ENCODE assay signal across 1 cellular context in the genomic region with DNA sequence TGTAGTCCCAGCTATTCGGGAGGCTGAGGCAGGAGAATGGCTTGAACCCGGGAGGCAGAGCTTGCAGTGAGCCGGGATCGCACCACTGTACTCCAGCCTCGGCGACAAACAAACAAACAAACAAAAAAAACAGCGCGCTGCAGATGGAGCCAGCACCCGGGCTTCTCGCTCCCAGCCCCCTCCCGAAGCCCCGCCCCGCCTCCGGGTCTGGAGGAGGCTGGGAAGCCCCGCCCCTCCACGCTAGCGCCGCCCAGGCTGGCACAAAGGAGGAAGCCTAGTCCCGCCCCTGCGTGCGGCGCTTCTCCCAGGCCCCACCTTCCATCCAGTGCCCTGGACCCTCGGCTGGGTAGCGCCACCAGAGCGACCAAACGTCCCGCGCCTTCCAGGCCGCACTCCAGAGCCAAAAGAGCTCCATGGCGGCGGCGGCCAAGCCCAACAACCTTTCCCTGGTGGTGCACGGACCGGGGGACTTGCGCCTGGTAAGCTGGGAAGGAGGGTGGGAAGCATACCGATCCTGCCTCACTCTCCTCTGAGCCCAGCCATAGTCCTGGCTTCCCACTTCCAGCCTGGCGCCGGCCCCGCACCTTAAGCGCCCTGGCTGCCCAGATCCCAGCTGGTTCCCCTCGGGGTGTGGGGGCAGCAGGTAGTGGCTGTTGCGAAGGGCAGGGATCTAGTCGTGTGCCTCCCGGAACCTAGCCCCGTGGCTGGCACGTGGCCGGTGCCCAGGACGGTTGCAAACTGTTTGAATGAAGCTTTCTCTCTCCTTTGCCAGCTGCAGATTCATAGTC.
A peak's percentile ranks its signal among the peaks of the same experiment; 100 is the strongest.
TF ChIP-seq lines count a peak whose summit lies in the region.

A gene (plus strand): TSS at position 325 of the 788 bp plus-strand sequence. CDS start 89 bp downstream, at position 414.

TF ChIP-seq in HepG2, 621 proteins besides CTCF, POLR2A, EP300 and RAD21 (continued from another document and continues in another):
- TF ChIP-seq ZMYM4 (CRISPR knock-in tag; IDR thresholded peaks at IDR 0.05) (peak; percentile 37; the same call in 1 of the 2 replicates), ZNF619 (CRISPR knock-in tag; IDR thresholded peaks at IDR 0.05) (no peak), ZNF230 (CRISPR knock-in tag; IDR thresholded peaks at IDR 0.05) (peak; percentile 88), SNAPC2 (CRISPR knock-in tag; IDR thresholded peaks at IDR 0.05) (peak; percentile 72; the same call in 1 of the 2 replicates), PHB2 (IDR thresholded peaks at IDR 0.05; ENCODE audit: partially characterized antibody) (no peak), DR1 (CRISPR knock-in tag; IDR thresholded peaks at IDR 0.05) (peak; percentile 60), SATB2 (CRISPR knock-in tag; IDR thresholded peaks at IDR 0.05) (no peak), TRIM24 (CRISPR knock-in tag; IDR thresholded peaks at IDR 0.05) (no peak), KMT2A (CRISPR knock-in tag; IDR thresholded peaks at IDR 0.05) (peak; percentile 18; the same call in 1 of the 2 replicates), ELF3 (CRISPR knock-in tag; IDR thresholded peaks at IDR 0.05) (peak; percentile 67), ZNF546 (CRISPR knock-in tag; conservative IDR thresholded peaks at IDR 0.05) (peak; percentile 56; the same call in 1 of the 2 replicates), TBP (CRISPR knock-in tag; IDR thresholded peaks at IDR 0.05) (no peak), SOX13 (IDR thresholded peaks at IDR 0.05) (no peak), SOX13 (CRISPR knock-in tag; conservative IDR thresholded peaks at IDR 0.05 in 1 of 2, IDR thresholded peaks at IDR 0.05 in 1 of 2) (peak in 1 of 2 experiments; percentile 8; a peak in 1 of 4 replicates), YEATS2 (CRISPR knock-in tag; IDR thresholded peaks at IDR 0.05; ENCODE audit: borderline replicate concordance) (peak; percentile 49; the same call in 1 of the 2 replicates), SETDB1 (CRISPR knock-in tag; IDR thresholded peaks at IDR 0.05; ENCODE audit: borderline replicate concordance) (peak; percentile 43; the same call in 1 of the 2 replicates), RXRA (CRISPR knock-in tag; IDR thresholded peaks at IDR 0.05) (0 out of 2 replicates have a peak, but pooled peaks have one; percentile 31), ELF1 (CRISPR knock-in tag; IDR thresholded peaks at IDR 0.05) (peak; percentile 41; the same call in 1 of the 2 replicates), SP4 (CRISPR knock-in tag; IDR thresholded peaks at IDR 0.05) (peak; percentile 82), NR1H2 (CRISPR knock-in tag; IDR thresholded peaks at IDR 0.05; ENCODE audit: borderline replicate concordance, low read depth) (0 out of 2 replicates have a peak, but pooled peaks have one; percentile 75), ZNF350 (CRISPR knock-in tag; IDR thresholded peaks at IDR 0.05; ENCODE audit: borderline replicate concordance, low read depth) (peak; percentile 76; the same call in 1 of the 2 replicates), GATAD1 (CRISPR knock-in tag; IDR thresholded peaks at IDR 0.05) (peak; percentile 27; the same call in 1 of the 2 replicates), DNMT3B (CRISPR knock-in tag; conservative IDR thresholded peaks at IDR 0.05) (peak; percentile 88), KDM5A (IDR thresholded peaks at IDR 0.05; ENCODE audit: borderline replicate concordance, low read length) (no peak)
- TF ChIP-seq, protein P1, sequence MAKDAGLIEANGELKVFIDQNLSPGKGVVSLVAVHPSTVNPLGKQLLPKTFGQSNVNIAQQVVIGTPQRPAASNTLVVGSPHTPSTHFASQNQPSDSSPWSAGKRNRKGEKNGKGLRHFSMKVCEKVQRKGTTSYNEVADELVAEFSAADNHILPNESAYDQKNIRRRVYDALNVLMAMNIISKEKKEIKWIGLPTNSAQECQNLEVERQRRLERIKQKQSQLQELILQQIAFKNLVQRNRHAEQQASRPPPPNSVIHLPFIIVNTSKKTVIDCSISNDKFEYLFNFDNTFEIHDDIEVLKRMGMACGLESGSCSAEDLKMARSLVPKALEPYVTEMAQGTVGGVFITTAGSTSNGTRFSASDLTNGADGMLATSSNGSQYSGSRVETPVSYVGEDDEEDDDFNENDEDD (CRISPR knock-in tag; IDR thresholded peaks at IDR 0.05; ENCODE audit: borderline replicate concordance): peak; percentile 55; the same call in 1 of the 2 replicates
- TF ChIP-seq, protein P2, sequence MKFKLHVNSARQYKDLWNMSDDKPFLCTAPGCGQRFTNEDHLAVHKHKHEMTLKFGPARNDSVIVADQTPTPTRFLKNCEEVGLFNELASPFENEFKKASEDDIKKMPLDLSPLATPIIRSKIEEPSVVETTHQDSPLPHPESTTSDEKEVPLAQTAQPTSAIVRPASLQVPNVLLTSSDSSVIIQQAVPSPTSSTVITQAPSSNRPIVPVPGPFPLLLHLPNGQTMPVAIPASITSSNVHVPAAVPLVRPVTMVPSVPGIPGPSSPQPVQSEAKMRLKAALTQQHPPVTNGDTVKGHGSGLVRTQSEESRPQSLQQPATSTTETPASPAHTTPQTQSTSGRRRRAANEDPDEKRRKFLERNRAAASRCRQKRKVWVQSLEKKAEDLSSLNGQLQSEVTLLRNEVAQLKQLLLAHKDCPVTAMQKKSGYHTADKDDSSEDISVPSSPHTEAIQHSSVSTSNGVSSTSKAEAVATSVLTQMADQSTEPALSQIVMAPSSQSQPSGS (CRISPR knock-in tag; IDR thresholded peaks at IDR 0.05): no peak
- TF ChIP-seq, protein P3, sequence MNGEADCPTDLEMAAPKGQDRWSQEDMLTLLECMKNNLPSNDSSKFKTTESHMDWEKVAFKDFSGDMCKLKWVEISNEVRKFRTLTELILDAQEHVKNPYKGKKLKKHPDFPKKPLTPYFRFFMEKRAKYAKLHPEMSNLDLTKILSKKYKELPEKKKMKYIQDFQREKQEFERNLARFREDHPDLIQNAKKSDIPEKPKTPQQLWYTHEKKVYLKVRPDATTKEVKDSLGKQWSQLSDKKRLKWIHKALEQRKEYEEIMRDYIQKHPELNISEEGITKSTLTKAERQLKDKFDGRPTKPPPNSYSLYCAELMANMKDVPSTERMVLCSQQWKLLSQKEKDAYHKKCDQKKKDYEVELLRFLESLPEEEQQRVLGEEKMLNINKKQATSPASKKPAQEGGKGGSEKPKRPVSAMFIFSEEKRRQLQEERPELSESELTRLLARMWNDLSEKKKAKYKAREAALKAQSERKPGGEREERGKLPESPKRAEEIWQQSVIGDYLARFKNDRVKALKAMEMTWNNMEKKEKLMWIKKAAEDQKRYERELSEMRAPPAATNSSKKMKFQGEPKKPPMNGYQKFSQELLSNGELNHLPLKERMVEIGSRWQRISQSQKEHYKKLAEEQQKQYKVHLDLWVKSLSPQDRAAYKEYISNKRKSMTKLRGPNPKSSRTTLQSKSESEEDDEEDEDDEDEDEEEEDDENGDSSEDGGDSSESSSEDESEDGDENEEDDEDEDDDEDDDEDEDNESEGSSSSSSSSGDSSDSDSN (CRISPR knock-in tag; IDR thresholded peaks at IDR 0.05): peak; percentile 76
- TF ChIP-seq, protein P4, sequence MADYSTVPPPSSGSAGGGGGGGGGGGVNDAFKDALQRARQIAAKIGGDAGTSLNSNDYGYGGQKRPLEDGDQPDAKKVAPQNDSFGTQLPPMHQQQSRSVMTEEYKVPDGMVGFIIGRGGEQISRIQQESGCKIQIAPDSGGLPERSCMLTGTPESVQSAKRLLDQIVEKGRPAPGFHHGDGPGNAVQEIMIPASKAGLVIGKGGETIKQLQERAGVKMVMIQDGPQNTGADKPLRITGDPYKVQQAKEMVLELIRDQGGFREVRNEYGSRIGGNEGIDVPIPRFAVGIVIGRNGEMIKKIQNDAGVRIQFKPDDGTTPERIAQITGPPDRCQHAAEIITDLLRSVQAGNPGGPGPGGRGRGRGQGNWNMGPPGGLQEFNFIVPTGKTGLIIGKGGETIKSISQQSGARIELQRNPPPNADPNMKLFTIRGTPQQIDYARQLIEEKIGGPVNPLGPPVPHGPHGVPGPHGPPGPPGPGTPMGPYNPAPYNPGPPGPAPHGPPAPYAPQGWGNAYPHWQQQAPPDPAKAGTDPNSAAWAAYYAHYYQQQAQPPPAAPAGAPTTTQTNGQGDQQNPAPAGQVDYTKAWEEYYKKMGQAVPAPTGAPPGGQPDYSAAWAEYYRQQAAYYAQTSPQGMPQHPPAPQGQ (CRISPR knock-in tag; IDR thresholded peaks at IDR 0.05; ENCODE audit: borderline replicate concordance): no peak
- TF ChIP-seq, protein P5, sequence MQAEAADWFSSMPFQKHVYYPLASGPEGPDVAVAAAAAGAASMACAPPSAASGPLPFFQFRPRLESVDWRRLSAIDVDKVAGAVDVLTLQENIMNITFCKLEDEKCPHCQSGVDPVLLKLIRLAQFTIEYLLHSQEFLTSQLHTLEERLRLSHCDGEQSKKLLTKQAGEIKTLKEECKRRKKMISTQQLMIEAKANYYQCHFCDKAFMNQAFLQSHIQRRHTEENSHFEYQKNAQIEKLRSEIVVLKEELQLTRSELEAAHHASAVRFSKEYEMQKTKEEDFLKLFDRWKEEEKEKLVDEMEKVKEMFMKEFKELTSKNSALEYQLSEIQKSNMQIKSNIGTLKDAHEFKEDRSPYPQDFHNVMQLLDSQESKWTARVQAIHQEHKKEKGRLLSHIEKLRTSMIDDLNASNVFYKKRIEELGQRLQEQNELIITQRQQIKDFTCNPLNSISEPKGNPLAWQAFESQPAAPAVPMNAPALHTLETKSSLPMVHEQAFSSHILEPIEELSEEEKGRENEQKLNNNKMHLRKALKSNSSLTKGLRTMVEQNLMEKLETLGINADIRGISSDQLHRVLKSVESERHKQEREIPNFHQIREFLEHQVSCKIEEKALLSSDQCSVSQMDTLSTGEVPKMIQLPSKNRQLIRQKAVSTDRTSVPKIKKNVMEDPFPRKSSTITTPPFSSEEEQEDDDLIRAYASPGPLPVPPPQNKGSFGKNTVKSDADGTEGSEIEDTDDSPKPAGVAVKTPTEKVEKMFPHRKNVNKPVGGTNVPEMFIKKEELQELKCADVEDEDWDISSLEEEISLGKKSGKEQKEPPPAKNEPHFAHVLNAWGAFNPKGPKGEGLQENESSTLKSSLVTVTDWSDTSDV (CRISPR knock-in tag; IDR thresholded peaks at IDR 0.05): 0 out of 2 replicates have a peak, but pooled peaks have one; percentile 44
- TF ChIP-seq, protein P6, sequence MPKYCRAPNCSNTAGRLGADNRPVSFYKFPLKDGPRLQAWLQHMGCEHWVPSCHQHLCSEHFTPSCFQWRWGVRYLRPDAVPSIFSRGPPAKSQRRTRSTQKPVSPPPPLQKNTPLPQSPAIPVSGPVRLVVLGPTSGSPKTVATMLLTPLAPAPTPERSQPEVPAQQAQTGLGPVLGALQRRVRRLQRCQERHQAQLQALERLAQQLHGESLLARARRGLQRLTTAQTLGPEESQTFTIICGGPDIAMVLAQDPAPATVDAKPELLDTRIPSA (CRISPR knock-in tag; IDR thresholded peaks at IDR 0.05; ENCODE audit: borderline replicate concordance): 0 out of 2 replicates have a peak, but pooled peaks have one; percentile 52
- TF ChIP-seq, protein P7, sequence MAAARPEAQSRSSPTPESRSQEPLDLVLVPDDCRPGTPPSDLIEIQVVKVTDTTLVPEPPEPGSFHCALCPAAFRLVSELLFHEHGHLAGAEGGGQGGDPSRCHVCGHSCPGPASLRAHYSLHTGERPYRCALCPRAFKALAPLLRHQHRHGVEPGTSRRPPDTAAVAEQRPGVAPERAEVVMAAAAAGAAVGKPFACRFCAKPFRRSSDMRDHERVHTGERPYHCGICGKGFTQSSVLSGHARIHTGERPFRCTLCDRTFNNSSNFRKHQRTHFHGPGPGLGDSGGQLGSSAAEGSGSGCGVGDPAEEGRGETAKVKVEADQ (CRISPR knock-in tag; IDR thresholded peaks at IDR 0.05; ENCODE audit: borderline replicate concordance): peak; percentile 65; the same call in 1 of the 2 replicates
- TF ChIP-seq, protein P8, sequence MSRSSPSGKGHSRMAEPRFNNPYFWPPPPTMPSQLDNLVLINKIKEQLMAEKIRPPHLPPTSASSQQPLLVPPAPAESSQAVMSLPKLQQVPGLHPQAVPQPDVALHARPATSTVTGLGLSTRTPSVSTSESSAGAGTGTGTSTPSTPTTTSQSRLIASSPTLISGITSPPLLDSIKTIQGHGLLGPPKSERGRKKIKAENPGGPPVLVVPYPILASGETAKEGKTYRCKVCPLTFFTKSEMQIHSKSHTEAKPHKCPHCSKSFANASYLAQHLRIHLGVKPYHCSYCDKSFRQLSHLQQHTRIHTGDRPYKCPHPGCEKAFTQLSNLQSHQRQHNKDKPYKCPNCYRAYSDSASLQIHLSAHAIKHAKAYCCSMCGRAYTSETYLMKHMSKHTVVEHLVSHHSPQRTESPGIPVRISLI (CRISPR knock-in tag; IDR thresholded peaks at IDR 0.05; ENCODE audit: borderline replicate concordance): peak; percentile 13; the same call in 1 of the 2 replicates
- TF ChIP-seq, protein P9, sequence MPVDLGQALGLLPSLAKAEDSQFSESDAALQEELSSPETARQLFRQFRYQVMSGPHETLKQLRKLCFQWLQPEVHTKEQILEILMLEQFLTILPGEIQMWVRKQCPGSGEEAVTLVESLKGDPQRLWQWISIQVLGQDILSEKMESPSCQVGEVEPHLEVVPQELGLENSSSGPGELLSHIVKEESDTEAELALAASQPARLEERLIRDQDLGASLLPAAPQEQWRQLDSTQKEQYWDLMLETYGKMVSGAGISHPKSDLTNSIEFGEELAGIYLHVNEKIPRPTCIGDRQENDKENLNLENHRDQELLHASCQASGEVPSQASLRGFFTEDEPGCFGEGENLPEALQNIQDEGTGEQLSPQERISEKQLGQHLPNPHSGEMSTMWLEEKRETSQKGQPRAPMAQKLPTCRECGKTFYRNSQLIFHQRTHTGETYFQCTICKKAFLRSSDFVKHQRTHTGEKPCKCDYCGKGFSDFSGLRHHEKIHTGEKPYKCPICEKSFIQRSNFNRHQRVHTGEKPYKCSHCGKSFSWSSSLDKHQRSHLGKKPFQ (CRISPR knock-in tag; IDR thresholded peaks at IDR 0.05; ENCODE audit: insufficient replicate concordance): peak; percentile 82
- TF ChIP-seq, protein P10, sequence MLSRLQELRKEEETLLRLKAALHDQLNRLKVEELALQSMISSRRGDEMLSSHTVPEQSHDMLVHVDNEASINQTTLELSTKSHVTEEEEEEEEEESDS (CRISPR knock-in tag; IDR thresholded peaks at IDR 0.05; ENCODE audit: borderline replicate concordance): peak; percentile 54; the same call in 1 of the 2 replicates
- TF ChIP-seq, protein P11, sequence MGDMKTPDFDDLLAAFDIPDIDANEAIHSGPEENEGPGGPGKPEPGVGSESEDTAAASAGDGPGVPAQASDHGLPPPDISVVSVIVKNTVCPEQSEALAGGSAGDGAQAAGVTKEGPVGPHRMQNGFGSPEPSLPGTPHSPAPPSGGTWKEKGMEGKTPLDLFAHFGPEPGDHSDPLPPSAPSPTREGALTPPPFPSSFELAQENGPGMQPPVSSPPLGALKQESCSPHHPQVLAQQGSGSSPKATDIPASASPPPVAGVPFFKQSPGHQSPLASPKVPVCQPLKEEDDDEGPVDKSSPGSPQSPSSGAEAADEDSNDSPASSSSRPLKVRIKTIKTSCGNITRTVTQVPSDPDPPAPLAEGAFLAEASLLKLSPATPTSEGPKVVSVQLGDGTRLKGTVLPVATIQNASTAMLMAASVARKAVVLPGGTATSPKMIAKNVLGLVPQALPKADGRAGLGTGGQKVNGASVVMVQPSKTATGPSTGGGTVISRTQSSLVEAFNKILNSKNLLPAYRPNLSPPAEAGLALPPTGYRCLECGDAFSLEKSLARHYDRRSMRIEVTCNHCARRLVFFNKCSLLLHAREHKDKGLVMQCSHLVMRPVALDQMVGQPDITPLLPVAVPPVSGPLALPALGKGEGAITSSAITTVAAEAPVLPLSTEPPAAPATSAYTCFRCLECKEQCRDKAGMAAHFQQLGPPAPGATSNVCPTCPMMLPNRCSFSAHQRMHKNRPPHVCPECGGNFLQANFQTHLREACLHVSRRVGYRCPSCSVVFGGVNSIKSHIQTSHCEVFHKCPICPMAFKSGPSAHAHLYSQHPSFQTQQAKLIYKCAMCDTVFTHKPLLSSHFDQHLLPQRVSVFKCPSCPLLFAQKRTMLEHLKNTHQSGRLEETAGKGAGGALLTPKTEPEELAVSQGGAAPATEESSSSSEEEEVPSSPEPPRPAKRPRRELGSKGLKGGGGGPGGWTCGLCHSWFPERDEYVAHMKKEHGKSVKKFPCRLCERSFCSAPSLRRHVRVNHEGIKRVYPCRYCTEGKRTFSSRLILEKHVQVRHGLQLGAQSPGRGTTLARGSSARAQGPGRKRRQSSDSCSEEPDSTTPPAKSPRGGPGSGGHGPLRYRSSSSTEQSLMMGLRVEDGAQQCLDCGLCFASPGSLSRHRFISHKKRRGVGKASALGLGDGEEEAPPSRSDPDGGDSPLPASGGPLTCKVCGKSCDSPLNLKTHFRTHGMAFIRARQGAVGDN (CRISPR knock-in tag; IDR thresholded peaks at IDR 0.05): peak; percentile 96
